ENCODE assay signal across 1 cellular context in genomic region chr12:56010112-56010570, GRCh38.
TF ChIP-seq lines count a peak whose summit lies in the region.

No MANE protein-coding gene starts in this region.

TF ChIP-seq in K562, 482 proteins besides CTCF, POLR2A, EP300 and RAD21 (continued from another document and continues in another):
- TF ChIP-seq CCNT2 (IDR thresholded peaks at IDR 0.05; ENCODE audit: borderline replicate concordance, extremely low read depth, insufficient read length, low read depth, low read length) (peak; percentile 24), RBM14 (IDR thresholded peaks at IDR 0.05; ENCODE audit: borderline replicate concordance, insufficient read depth, low read depth, low read length) (no peak), POLR2B (IDR thresholded peaks at IDR 0.05; ENCODE audit: low read depth, partially characterized antibody) (no peak), HOMEZ (CRISPR knock-in tag; IDR thresholded peaks at IDR 0.05) (no peak), ZBTB11 (CRISPR knock-in tag; IDR thresholded peaks at IDR 0.05) (no peak), FOXM1 (IDR thresholded peaks at IDR 0.05; ENCODE audit: low read depth) (no peak; the same call in 1 of the 2 replicates), FOXM1 (CRISPR knock-in tag; IDR thresholded peaks at IDR 0.05; ENCODE audit: low read depth) (no peak), NR2C1 (IDR thresholded peaks at IDR 0.05) (peak; percentile 61; the same call in 1 of the 2 replicates), NR2C1 (tag; IDR thresholded peaks at IDR 0.05) (peak; percentile 93), MAZ (CRISPR knock-in tag; conservative IDR thresholded peaks at IDR 0.05 in 1 of 2, IDR thresholded peaks at IDR 0.05 in 1 of 2) (peak in 1 of 2 experiments; percentile 25; a peak in 1 of 4 replicates), ZNF79 (CRISPR knock-in tag; IDR thresholded peaks at IDR 0.05; ENCODE audit: low read depth) (no peak), TOE1 (IDR thresholded peaks at IDR 0.05; ENCODE audit: borderline replicate concordance) (no peak), TOE1 (CRISPR knock-in tag; IDR thresholded peaks at IDR 0.05; ENCODE audit: borderline replicate concordance, low read depth) (no peak), ZNF140 (CRISPR knock-in tag; IDR thresholded peaks at IDR 0.05) (no peak), TBP (optimal IDR thresholded peaks at IDR 0.05; ENCODE audit: low read depth, low read length) (no peak), CBX8 (IDR thresholded peaks at IDR 0.05; ENCODE audit: borderline replicate concordance, extremely low read depth, low read depth, low read length, poor library complexity, severe bottlenecking) (no peak), EWSR1 (IDR thresholded peaks at IDR 0.05; ENCODE audit: borderline replicate concordance, low read depth, partially characterized antibody) (no peak), ZNF41 (CRISPR knock-in tag; conservative IDR thresholded peaks at IDR 0.05) (no peak), ZNF717 (CRISPR knock-in tag; IDR thresholded peaks at IDR 0.05) (no peak), MTA2 (IDR thresholded peaks at IDR 0.05; ENCODE audit: low read depth) (no peak), HMG20B (CRISPR knock-in tag; IDR thresholded peaks at IDR 0.05) (no peak), RBM25 (IDR thresholded peaks at IDR 0.05; ENCODE audit: low read depth, low read length, severe bottlenecking) (no peak), MIER1 (IDR thresholded peaks at IDR 0.05; ENCODE audit: low read depth) (no peak), L3MBTL2 (IDR thresholded peaks at IDR 0.05) (no peak), ELK3 (CRISPR knock-in tag; IDR thresholded peaks at IDR 0.05) (no peak), POLR2G (IDR thresholded peaks at IDR 0.05; ENCODE audit: low read depth, low read length) (no peak)
- TF ChIP-seq, protein P1, sequence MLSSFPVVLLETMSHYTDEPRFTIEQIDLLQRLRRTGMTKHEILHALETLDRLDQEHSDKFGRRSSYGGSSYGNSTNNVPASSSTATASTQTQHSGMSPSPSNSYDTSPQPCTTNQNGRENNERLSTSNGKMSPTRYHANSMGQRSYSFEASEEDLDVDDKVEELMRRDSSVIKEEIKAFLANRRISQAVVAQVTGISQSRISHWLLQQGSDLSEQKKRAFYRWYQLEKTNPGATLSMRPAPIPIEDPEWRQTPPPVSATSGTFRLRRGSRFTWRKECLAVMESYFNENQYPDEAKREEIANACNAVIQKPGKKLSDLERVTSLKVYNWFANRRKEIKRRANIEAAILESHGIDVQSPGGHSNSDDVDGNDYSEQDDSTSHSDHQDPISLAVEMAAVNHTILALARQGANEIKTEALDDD (IDR thresholded peaks at IDR 0.05): no peak
- TF ChIP-seq, protein P2, sequence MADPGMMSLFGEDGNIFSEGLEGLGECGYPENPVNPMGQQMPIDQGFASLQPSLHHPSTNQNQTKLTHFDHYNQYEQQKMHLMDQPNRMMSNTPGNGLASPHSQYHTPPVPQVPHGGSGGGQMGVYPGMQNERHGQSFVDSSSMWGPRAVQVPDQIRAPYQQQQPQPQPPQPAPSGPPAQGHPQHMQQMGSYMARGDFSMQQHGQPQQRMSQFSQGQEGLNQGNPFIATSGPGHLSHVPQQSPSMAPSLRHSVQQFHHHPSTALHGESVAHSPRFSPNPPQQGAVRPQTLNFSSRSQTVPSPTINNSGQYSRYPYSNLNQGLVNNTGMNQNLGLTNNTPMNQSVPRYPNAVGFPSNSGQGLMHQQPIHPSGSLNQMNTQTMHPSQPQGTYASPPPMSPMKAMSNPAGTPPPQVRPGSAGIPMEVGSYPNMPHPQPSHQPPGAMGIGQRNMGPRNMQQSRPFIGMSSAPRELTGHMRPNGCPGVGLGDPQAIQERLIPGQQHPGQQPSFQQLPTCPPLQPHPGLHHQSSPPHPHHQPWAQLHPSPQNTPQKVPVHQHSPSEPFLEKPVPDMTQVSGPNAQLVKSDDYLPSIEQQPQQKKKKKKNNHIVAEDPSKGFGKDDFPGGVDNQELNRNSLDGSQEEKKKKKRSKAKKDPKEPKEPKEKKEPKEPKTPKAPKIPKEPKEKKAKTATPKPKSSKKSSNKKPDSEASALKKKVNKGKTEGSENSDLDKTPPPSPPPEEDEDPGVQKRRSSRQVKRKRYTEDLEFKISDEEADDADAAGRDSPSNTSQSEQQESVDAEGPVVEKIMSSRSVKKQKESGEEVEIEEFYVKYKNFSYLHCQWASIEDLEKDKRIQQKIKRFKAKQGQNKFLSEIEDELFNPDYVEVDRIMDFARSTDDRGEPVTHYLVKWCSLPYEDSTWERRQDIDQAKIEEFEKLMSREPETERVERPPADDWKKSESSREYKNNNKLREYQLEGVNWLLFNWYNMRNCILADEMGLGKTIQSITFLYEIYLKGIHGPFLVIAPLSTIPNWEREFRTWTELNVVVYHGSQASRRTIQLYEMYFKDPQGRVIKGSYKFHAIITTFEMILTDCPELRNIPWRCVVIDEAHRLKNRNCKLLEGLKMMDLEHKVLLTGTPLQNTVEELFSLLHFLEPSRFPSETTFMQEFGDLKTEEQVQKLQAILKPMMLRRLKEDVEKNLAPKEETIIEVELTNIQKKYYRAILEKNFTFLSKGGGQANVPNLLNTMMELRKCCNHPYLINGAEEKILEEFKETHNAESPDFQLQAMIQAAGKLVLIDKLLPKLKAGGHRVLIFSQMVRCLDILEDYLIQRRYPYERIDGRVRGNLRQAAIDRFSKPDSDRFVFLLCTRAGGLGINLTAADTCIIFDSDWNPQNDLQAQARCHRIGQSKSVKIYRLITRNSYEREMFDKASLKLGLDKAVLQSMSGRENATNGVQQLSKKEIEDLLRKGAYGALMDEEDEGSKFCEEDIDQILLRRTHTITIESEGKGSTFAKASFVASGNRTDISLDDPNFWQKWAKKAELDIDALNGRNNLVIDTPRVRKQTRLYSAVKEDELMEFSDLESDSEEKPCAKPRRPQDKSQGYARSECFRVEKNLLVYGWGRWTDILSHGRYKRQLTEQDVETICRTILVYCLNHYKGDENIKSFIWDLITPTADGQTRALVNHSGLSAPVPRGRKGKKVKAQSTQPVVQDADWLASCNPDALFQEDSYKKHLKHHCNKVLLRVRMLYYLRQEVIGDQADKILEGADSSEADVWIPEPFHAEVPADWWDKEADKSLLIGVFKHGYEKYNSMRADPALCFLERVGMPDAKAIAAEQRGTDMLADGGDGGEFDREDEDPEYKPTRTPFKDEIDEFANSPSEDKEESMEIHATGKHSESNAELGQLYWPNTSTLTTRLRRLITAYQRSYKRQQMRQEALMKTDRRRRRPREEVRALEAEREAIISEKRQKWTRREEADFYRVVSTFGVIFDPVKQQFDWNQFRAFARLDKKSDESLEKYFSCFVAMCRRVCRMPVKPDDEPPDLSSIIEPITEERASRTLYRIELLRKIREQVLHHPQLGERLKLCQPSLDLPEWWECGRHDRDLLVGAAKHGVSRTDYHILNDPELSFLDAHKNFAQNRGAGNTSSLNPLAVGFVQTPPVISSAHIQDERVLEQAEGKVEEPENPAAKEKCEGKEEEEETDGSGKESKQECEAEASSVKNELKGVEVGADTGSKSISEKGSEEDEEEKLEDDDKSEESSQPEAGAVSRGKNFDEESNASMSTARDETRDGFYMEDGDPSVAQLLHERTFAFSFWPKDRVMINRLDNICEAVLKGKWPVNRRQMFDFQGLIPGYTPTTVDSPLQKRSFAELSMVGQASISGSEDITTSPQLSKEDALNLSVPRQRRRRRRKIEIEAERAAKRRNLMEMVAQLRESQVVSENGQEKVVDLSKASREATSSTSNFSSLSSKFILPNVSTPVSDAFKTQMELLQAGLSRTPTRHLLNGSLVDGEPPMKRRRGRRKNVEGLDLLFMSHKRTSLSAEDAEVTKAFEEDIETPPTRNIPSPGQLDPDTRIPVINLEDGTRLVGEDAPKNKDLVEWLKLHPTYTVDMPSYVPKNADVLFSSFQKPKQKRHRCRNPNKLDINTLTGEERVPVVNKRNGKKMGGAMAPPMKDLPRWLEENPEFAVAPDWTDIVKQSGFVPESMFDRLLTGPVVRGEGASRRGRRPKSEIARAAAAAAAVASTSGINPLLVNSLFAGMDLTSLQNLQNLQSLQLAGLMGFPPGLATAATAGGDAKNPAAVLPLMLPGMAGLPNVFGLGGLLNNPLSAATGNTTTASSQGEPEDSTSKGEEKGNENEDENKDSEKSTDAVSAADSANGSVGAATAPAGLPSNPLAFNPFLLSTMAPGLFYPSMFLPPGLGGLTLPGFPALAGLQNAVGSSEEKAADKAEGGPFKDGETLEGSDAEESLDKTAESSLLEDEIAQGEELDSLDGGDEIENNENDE (IDR thresholded peaks at IDR 0.05; ENCODE audit: low read depth, low read length): no peak
- TF ChIP-seq, protein P3, sequence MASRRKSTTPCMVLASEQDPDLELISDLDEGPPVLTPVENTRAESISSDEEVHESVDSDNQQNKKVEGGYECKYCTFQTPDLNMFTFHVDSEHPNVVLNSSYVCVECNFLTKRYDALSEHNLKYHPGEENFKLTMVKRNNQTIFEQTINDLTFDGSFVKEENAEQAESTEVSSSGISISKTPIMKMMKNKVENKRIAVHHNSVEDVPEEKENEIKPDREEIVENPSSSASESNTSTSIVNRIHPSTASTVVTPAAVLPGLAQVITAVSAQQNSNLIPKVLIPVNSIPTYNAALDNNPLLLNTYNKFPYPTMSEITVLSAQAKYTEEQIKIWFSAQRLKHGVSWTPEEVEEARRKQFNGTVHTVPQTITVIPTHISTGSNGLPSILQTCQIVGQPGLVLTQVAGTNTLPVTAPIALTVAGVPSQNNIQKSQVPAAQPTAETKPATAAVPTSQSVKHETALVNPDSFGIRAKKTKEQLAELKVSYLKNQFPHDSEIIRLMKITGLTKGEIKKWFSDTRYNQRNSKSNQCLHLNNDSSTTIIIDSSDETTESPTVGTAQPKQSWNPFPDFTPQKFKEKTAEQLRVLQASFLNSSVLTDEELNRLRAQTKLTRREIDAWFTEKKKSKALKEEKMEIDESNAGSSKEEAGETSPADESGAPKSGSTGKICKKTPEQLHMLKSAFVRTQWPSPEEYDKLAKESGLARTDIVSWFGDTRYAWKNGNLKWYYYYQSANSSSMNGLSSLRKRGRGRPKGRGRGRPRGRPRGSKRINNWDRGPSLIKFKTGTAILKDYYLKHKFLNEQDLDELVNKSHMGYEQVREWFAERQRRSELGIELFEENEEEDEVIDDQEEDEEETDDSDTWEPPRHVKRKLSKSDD (conservative IDR thresholded peaks at IDR 0.05; ENCODE audit: low read length): no peak
- TF ChIP-seq, protein P4, sequence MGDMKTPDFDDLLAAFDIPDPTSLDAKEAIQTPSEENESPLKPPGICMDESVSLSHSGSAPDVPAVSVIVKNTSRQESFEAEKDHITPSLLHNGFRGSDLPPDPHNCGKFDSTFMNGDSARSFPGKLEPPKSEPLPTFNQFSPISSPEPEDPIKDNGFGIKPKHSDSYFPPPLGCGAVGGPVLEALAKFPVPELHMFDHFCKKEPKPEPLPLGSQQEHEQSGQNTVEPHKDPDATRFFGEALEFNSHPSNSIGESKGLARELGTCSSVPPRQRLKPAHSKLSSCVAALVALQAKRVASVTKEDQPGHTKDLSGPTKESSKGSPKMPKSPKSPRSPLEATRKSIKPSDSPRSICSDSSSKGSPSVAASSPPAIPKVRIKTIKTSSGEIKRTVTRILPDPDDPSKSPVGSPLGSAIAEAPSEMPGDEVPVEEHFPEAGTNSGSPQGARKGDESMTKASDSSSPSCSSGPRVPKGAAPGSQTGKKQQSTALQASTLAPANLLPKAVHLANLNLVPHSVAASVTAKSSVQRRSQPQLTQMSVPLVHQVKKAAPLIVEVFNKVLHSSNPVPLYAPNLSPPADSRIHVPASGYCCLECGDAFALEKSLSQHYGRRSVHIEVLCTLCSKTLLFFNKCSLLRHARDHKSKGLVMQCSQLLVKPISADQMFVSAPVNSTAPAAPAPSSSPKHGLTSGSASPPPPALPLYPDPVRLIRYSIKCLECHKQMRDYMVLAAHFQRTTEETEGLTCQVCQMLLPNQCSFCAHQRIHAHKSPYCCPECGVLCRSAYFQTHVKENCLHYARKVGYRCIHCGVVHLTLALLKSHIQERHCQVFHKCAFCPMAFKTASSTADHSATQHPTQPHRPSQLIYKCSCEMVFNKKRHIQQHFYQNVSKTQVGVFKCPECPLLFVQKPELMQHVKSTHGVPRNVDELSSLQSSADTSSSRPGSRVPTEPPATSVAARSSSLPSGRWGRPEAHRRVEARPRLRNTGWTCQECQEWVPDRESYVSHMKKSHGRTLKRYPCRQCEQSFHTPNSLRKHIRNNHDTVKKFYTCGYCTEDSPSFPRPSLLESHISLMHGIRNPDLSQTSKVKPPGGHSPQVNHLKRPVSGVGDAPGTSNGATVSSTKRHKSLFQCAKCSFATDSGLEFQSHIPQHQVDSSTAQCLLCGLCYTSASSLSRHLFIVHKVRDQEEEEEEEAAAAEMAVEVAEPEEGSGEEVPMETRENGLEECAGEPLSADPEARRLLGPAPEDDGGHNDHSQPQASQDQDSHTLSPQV (IDR thresholded peaks at IDR 0.05): no peak
